Comparison of ENCODE assay signal across 16 cellular contexts in the genomic region with DNA sequence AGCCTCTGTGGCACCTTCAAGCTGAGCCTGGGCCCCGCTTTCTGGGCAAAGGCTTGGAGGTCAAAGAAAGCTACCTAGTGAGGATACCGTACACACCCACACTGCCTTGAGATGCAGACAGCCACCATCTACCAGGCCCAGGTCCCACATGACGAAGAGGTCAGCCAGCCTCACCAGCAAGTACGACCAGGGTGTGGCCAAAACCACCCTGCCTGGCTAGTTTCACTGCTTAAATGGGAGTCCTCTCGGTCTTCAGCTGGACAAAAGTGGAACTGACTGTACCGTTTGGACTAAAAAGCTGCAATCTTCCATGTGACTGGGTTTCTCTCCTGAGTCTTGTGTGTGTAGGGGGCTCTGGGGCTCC. TPM values are rescaled to one million over a fixed set of nuclear protein-coding genes. Genes with fewer than 3 reads are reported as not detected.
DNase-seq lines count a peak whose midpoint lies in the region; ATAC-seq, FAIRE-seq and TF ChIP-seq lines count a peak whose summit lies in the region.
"Had no signal": no experiment of that assay in that cellular context is flagged by ENCODE, and none has a peak within 500 bp of the region (broad histone marks: within the 10 kb centered on the region; RNA-seq: fewer than 3 reads in every experiment).

No MANE protein-coding gene starts in this region.

- H3K4me3 ChIP-seq in AG10803 (ENCODE audit: low read length) (no peak overlapping the region), SJSA1 (no peak overlapping the region), pancreas (no peak overlapping the region)
- H3K4me3 ChIP-seq: right lobe of liver had no signal

- H3K27me3 ChIP-seq in SJSA1 (replicated peaks) (no peaks in the 10 kb centered on the region), pancreas (no peaks in the 10 kb centered on the region)
- H3K27me3 ChIP-seq: right lobe of liver had no signal

- ATAC-seq in pancreas, result peak in 3 of 4 donors; percentile 8 to 26 (median 17)
- ATAC-seq in HG03095 (IDR thresholded peaks at IDR 0.05; ENCODE audit: unreplicated experiment), result no peak
- ATAC-seq: activated T-cell treated with anti-CD3 and anti-CD28 coated beads, Interleukin-2, amount 50 U/mL, for 72 hours had no signal

- peaks cover 8% of the 10 kb centered on the region for H3K27me3 Mint-ChIP-seq in glutamatergic neuron (ENCODE audit: unreplicated experiment)
- H3K27me3 Mint-ChIP-seq: B cell had no signal

- H3K27ac Mint-ChIP-seq in glutamatergic neuron (ENCODE audit: unreplicated experiment), result peak overlapping the region; percentile 28
- H3K27ac Mint-ChIP-seq: activated T-cell treated with anti-CD3 and anti-CD28 coated beads, Interleukin-2, amount 50 U/mL, for 72 hours; B cell had no signal

- 78 to 79% methylated on average over 6 of the region's 6 CpGs for WGBS in pancreas, 2 donors

- DNase-seq in AG10803 (ENCODE audit: low read depth) (peak; percentile 72), SJSA1 (ENCODE audit: low read depth in 1 of 2, low spot score in 2 of 2) (no peak), glutamatergic neuron (peak; percentile 15), pancreas (no peak), head of caudate nucleus (no peak), NCI-H446 treated with DMSO at 0.1 percent for 48 hours (lab: John Stamatoyannopoulos, UW) (no peak)
- DNase-seq in activated CD4-positive, CD25-positive, alpha-beta regulatory T cell treated with anti-CD3 and anti-CD28 coated beads, Interleukin-2, amount 50 U/mL, for 72 hours, result no peak
- DNase-seq: activated T-cell treated with anti-CD3 and anti-CD28 coated beads, Interleukin-2, amount 50 U/mL, for 72 hours; cortex of kidney; KBM-7; NCI-H748 treated with DMSO at 0.1 percent for 48 hours had no signal

- peaks cover 4% of the 10 kb centered on the region for H3K4me1 Mint-ChIP-seq in glutamatergic neuron (ENCODE audit: low read depth, unreplicated experiment)
- H3K4me1 Mint-ChIP-seq: B cell had no signal

- H3K9me3 ChIP-seq in SJSA1 (replicated peaks) (no peaks in the 10 kb centered on the region), pancreas (no peaks in the 10 kb centered on the region)
- H3K9me3 ChIP-seq: right lobe of liver had no signal

- no peaks in the 10 kb centered on the region for H3K36me3 Mint-ChIP-seq in glutamatergic neuron (ENCODE audit: unreplicated experiment)

- H3K4me1 ChIP-seq in SJSA1 (replicated peaks) (peaks cover 53% of the 10 kb centered on the region), pancreas (no peaks in the 10 kb centered on the region)
- H3K4me1 ChIP-seq: right lobe of liver had no signal

- FAIRE-seq in pancreas (lab: Jason Lieb, UNC), result no peak
- FAIRE-seq: islet of Langerhans, TTC549 had no signal

- H3K36me3 ChIP-seq in SJSA1, result peaks cover 20% of the 10 kb centered on the region; the same call in 1 of the 2 replicates
- no peaks in the 10 kb centered on the region for H3K36me3 ChIP-seq in pancreas

- TF ChIP-seq CTCF in AG10803 (conservative IDR thresholded peaks at IDR 0.05; ENCODE audit: low read length) (0 out of 2 replicates have a peak, but pooled peaks have one; percentile 1), glutamatergic neuron (IDR thresholded peaks at IDR 0.05; ENCODE audit: partially characterized antibody, unreplicated experiment) (no peak), pancreas (IDR thresholded peaks at IDR 0.05) (no peak)

- H3K4me3 Mint-ChIP-seq in glutamatergic neuron (ENCODE audit: unreplicated experiment), result no peak overlapping the region
- H3K4me3 Mint-ChIP-seq: activated T-cell treated with anti-CD3 and anti-CD28 coated beads, Interleukin-2, amount 50 U/mL, for 72 hours; B cell had no signal

- intact Hi-C loops in pancreas (cut with DNase I) (no loop called here), head of caudate nucleus (cut with DNase I) (no loop called here)

- H3K27ac ChIP-seq in SJSA1 (peak overlapping the region; percentile 60), pancreas (peak overlapping the region in 2 of 4 donors; percentile 8 to 11)
- H3K27ac ChIP-seq: right lobe of liver had no signal

- H3K9me3 Mint-ChIP-seq in glutamatergic neuron (ENCODE audit: unreplicated experiment), result peaks cover 7% of the 10 kb centered on the region
- H3K9me3 Mint-ChIP-seq: activated T-cell treated with anti-CD3 and anti-CD28 coated beads, Interleukin-2, amount 50 U/mL, for 72 hours had no signal

RNA-seq across cellular contexts. Expression of a gene that starts 21.6 kb away (rescaled TPM):
- 85.4 and 93.6 TPM in 2 replicates for total RNA-seq in SJSA1 (2014; rRNA removed; shearing (Covaris generic))
- total RNA-seq in glutamatergic neuron (ENCODE audit: unreplicated experiment) (4.1 TPM), pancreas (10 to 100 TPM in 1 of 6 donors, 1 to 10 TPM in 5; 3.1 to 10.1 (median 7.9) TPM)
- polyA plus RNA-seq in pancreas, result 10 to 100 TPM in 1 of 2 donors, 1 to 10 TPM in 1; 9.0 to 14.8 TPM
- total RNA-seq: activated T-cell treated with anti-CD3 and anti-CD28 coated beads, Interleukin-2, amount 50 U/mL, for 72 hours had no signal

RNA-seq across cellular contexts. Expression of a gene that starts 23.2 kb away (rescaled TPM):
- total RNA-seq in SJSA1 (2014; rRNA removed; shearing (Covaris generic)), result 18.6 and 26.8 TPM in 2 replicates
- total RNA-seq in glutamatergic neuron (ENCODE audit: unreplicated experiment) (200 TPM), pancreas (10 to 100 TPM in 4 of 6 donors, 1 to 10 TPM in 2; 8.4 to 21.4 (median 14.2) TPM)
- 10 to 100 TPM; 26.7 to 29.6 TPM for polyA plus RNA-seq in pancreas

RNA-seq across cellular contexts. Expression of a gene that starts 32.4 kb away (rescaled TPM):
- total RNA-seq in SJSA1 (2014; rRNA removed; shearing (Covaris generic)), result 58.2 and 81.9 TPM in 2 replicates
- total RNA-seq in glutamatergic neuron (ENCODE audit: unreplicated experiment) (32.6 TPM), pancreas (10 to 100 TPM; 21.0 to 33.7 (median 21.5) TPM)
- 10 to 100 TPM; 20.3 to 23.0 TPM for polyA plus RNA-seq in pancreas

RNA-seq across cellular contexts. Expression of a gene that starts 42.1 kb away (rescaled TPM):
- total RNA-seq in SJSA1 (2014; rRNA removed; shearing (Covaris generic)), result 86.4 and 125 TPM in 2 replicates
- total RNA-seq in glutamatergic neuron (ENCODE audit: unreplicated experiment) (33.1 TPM), pancreas (10 to 100 TPM; 12.2 to 29.6 (median 22.7) TPM)
- 100 to 1,000 TPM in 1 of 2 donors, 10 to 100 TPM in 1; 69.6 to 106 TPM for polyA plus RNA-seq in pancreas

Comparison
In these comparisons a context has a peak if more than half of its experiments do, and no peak if none do; other contexts are left out.
1. DNase-seq: peak in AG10803 (single experiment) and glutamatergic neuron (single experiment); none in SJSA1 (0 of 2), pancreas (0 of 6), head of caudate nucleus (0 of 42), NCI-H446 treated with DMSO at 0.1 percent for 48 hours (single experiment) and activated CD4-positive, CD25-positive, alpha-beta regulatory T cell treated with anti-CD3 and anti-CD28 coated beads, Interleukin-2, amount 50 U/mL, for 72 hours (single experiment).